7 cellular contexts compared by ENCODE assay signal in genomic region chr6:106152476-106152875, GRCh38.
DNase-seq lines count a peak whose midpoint lies in the region; ATAC-seq lines count a peak whose summit lies in the region.
"Not testable (repeated sequence)": the region's sequence is repeated elsewhere in the genome, so short reads cannot be mapped to it uniquely, and the experiment has no call there.

No MANE protein-coding gene starts in this region.

- in situ Hi-C loops in GM23248 (cut with MboI): not testable (repeated sequence)

- not testable (repeated sequence) for H3K27me3 ChIP-seq in GM23248 (replicated peaks; ENCODE audit: insufficient read depth)

- H3K9me3 Mint-ChIP-seq in activated CD4-positive, alpha-beta T cell treated with anti-CD3 and anti-CD28 coated beads for 36 hours (ENCODE audit: low read depth); activated T-cell treated with anti-CD3 and anti-CD28 coated beads, Interleukin-2, amount 50 U/mL, for 4 hours; activated T-helper 2 cell treated with anti-CD3 and anti-CD28 coated beads, Interferon-gamma antibody, Interleukin-2, Interleukin-4, amounts not matched to agents 10 μg/mL and 5 μg/mL and 100 μg/mL, durations not matched to agents 14 hours and 24 hours and 36 hours; activated naive CD8-positive, alpha-beta T cell treated with anti-CD3 and anti-CD28 coated beads for 36 hours: not testable (repeated sequence)

- intact Hi-C loops in activated CD4-positive, alpha-beta T cell treated with anti-CD3 and anti-CD28 coated beads for 36 hours (cut with DNase I, micrococcal nuclease): not testable (repeated sequence)
- intact Hi-C loops in activated T-helper 2 cell treated with anti-CD3 and anti-CD28 coated beads, Interferon-gamma antibody, Interleukin-2, Interleukin-4, amounts not matched to agents 10 μg/mL and 5 μg/mL and 100 μg/mL, durations not matched to agents 14 hours and 24 hours and 36 hours (cut with micrococcal nuclease): loop anchor here (1.0 kb wide), 1 partner anchor 12 kb away; no protein-coding TSS in a partner anchor

- 71 to 84% methylated on average over 3 of the region's 3 CpGs for WGBS in GM23248 (ENCODE audit: low coverage in 1 of 2, low lambda C conversion rate in 2 of 2, missing lambda C conversion rate in 2 of 2), 2 experiments

- H3K9me2 ChIP-seq in GM23248 (ENCODE audit: insufficient read depth): not testable (repeated sequence)

- H3K27ac Mint-ChIP-seq in activated CD4-positive, alpha-beta T cell treated with anti-CD3 and anti-CD28 coated beads for 36 hours: not testable (repeated sequence)
- peak overlapping the region; percentile 18 for H3K27ac Mint-ChIP-seq in activated T-helper 2 cell treated with anti-CD3 and anti-CD28 coated beads, Interferon-gamma antibody, Interleukin-2, Interleukin-4, amounts not matched to agents 10 μg/mL and 5 μg/mL and 100 μg/mL, durations not matched to agents 14 hours and 24 hours and 36 hours
- peak overlapping the region; percentile 32 for H3K27ac Mint-ChIP-seq in activated naive CD8-positive, alpha-beta T cell treated with anti-CD3 and anti-CD28 coated beads for 36 hours

- H3K4me2 ChIP-seq in GM23248 (ENCODE audit: unreplicated experiment): not testable (repeated sequence)

- not testable (repeated sequence) for H3K36me3 ChIP-seq in GM23248 (ENCODE audit: low read depth)

- not testable (repeated sequence) for H3K36me3 Mint-ChIP-seq in activated CD4-positive, alpha-beta T cell treated with anti-CD3 and anti-CD28 coated beads for 36 hours (ENCODE audit: low read depth); activated T-cell treated with anti-CD3 and anti-CD28 coated beads, Interleukin-2, amount 50 U/mL, for 4 hours (ENCODE audit: insufficient read depth); activated T-helper 2 cell treated with anti-CD3 and anti-CD28 coated beads, Interferon-gamma antibody, Interleukin-2, Interleukin-4, amounts not matched to agents 10 μg/mL and 5 μg/mL and 100 μg/mL, durations not matched to agents 14 hours and 24 hours and 36 hours (ENCODE audit: low read depth)
- H3K36me3 Mint-ChIP-seq in activated naive CD8-positive, alpha-beta T cell treated with anti-CD3 and anti-CD28 coated beads for 36 hours: peaks cover 10% of the 10 kb centered on the region

- H3F3A ChIP-seq in GM23248 (ENCODE audit: insufficient read depth): not testable (repeated sequence)

- not testable (repeated sequence) for H4K20me1 ChIP-seq in GM23248 (ENCODE audit: insufficient read depth)

- H2AFZ ChIP-seq in GM23248: not testable (repeated sequence)

- peaks cover 25% of the 10 kb centered on the region for H3K4me1 Mint-ChIP-seq in activated CD4-positive, alpha-beta T cell treated with anti-CD3 and anti-CD28 coated beads for 36 hours
- H3K4me1 Mint-ChIP-seq in activated T-cell treated with anti-CD3 and anti-CD28 coated beads, Interleukin-2, amount 50 U/mL, for 4 hours (ENCODE audit: low read depth): peaks cover 24% of the 10 kb centered on the region
- H3K4me1 Mint-ChIP-seq in activated T-helper 2 cell treated with anti-CD3 and anti-CD28 coated beads, Interferon-gamma antibody, Interleukin-2, Interleukin-4, amounts not matched to agents 10 μg/mL and 5 μg/mL and 100 μg/mL, durations not matched to agents 14 hours and 24 hours and 36 hours (ENCODE audit: low read depth): peaks cover 41% of the 10 kb centered on the region
- peaks cover 24% of the 10 kb centered on the region for H3K4me1 Mint-ChIP-seq in activated naive CD8-positive, alpha-beta T cell treated with anti-CD3 and anti-CD28 coated beads for 36 hours

- DNase-seq in GM23248; activated CD4-positive, alpha-beta T cell treated with anti-CD3 and anti-CD28 coated beads for 36 hours; activated T-cell treated with anti-CD3 and anti-CD28 coated beads, Interleukin-2, amount 50 U/mL, for 4 hours; activated T-helper 2 cell treated with anti-CD3 and anti-CD28 coated beads, Interferon-gamma antibody, Interleukin-2, Interleukin-4, amounts not matched to agents 10 μg/mL and 5 μg/mL and 100 μg/mL, durations not matched to agents 14 hours and 24 hours and 36 hours (ENCODE audit: low spot score); activated naive CD8-positive, alpha-beta T cell treated with anti-CD3 and anti-CD28 coated beads for 36 hours: not testable (repeated sequence)
- DNase-seq in stimulated activated CD4-positive, alpha-beta T cell treated with anti-CD3 and anti-CD28 coated beads, Interleukin-15, amount 100 ng/mL, for 24 hours: peak; percentile 17
- peak; percentile 5 for DNase-seq in stimulated activated naive CD4-positive, alpha-beta T cell treated with Interleukin-2 at 50 U/mL for 16 hours (lab: John Stamatoyannopoulos, UW)

- POLR2A ChIA-PET in activated CD4-positive, alpha-beta T cell treated with anti-CD3 and anti-CD28 coated beads for 36 hours (lab: Charles Lee): interaction anchor here (0.6 kb wide), 1 partner anchor 12 kb away, joined by 3 read pairs; no protein-coding TSS in a partner anchor

- not testable (repeated sequence) for H3K4me3 ChIP-seq in GM23248

- CTCF ChIA-PET in activated CD4-positive, alpha-beta T cell treated with anti-CD3 and anti-CD28 coated beads for 36 hours (lab: Charles Lee): interaction anchor here (1.0 to 1.9 kb wide), 2 partner anchors 11 to 33 kb away, joined by 3 to 8 read pairs; no protein-coding TSS in a partner anchor

- H3K27me3 Mint-ChIP-seq in activated CD4-positive, alpha-beta T cell treated with anti-CD3 and anti-CD28 coated beads for 36 hours; activated T-cell treated with anti-CD3 and anti-CD28 coated beads, Interleukin-2, amount 50 U/mL, for 4 hours (ENCODE audit: low read depth); activated T-helper 2 cell treated with anti-CD3 and anti-CD28 coated beads, Interferon-gamma antibody, Interleukin-2, Interleukin-4, amounts not matched to agents 10 μg/mL and 5 μg/mL and 100 μg/mL, durations not matched to agents 14 hours and 24 hours and 36 hours (ENCODE audit: low read depth); activated naive CD8-positive, alpha-beta T cell treated with anti-CD3 and anti-CD28 coated beads for 36 hours: not testable (repeated sequence)

- H3K4me1 ChIP-seq in GM23248 (ENCODE audit: insufficient read depth): peaks cover 31% of the 10 kb centered on the region

- not testable (repeated sequence) for H3K4me3 Mint-ChIP-seq in activated CD4-positive, alpha-beta T cell treated with anti-CD3 and anti-CD28 coated beads for 36 hours; activated T-cell treated with anti-CD3 and anti-CD28 coated beads, Interleukin-2, amount 50 U/mL, for 4 hours; activated T-helper 2 cell treated with anti-CD3 and anti-CD28 coated beads, Interferon-gamma antibody, Interleukin-2, Interleukin-4, amounts not matched to agents 10 μg/mL and 5 μg/mL and 100 μg/mL, durations not matched to agents 14 hours and 24 hours and 36 hours (ENCODE audit: low read depth); activated naive CD8-positive, alpha-beta T cell treated with anti-CD3 and anti-CD28 coated beads for 36 hours

- ATAC-seq in activated CD4-positive, alpha-beta T cell treated with anti-CD3 and anti-CD28 coated beads for 36 hours: peak; percentile 58
- ATAC-seq in activated T-cell treated with anti-CD3 and anti-CD28 coated beads, Interleukin-2, amount 50 U/mL, for 4 hours: peak; percentile 79

- H3K9me3 ChIP-seq in GM23248 (ENCODE audit: low read depth): not testable (repeated sequence)

- not testable (repeated sequence) for H3K9ac ChIP-seq in GM23248

- H3K79me2 ChIP-seq in GM23248 (ENCODE audit: insufficient read depth): not testable (repeated sequence)

- H3K27ac ChIP-seq in GM23248: peak overlapping the region; percentile 12; the same call in 1 of the 2 replicates
